9 cellular contexts compared by ENCODE assay signal in the genomic region with DNA sequence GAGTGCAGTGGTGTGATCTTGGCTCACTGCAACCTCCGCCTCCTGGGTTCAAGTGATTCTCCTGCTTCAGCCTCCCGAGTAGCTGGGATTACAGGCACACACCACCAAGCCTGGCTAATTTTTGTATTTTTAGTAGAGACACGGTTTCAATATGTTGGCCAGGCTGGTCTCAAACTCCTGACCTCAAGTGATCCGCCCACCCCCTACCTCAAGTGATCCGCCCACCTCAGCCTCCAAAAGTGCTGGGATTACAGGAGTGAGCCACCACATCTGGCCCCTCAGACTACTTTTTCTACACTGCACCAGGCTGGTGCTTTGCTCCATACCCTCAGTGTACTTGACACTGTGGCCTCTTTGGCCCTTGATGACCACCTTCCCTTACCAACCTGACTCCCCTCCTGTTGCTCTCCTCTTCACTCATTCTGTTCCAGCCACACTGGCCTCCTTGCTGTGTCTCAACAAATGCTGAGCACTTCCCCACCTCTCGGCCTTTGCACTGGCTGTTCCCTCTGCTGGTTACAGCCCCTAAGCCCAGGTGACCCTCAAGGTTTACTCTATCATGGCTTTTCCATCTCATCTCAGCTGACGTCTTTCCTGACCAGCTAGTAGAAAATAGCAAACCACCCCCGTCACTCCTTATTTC. TPM values are rescaled to one million over a fixed set of nuclear protein-coding genes. Genes with fewer than 3 reads are reported as not detected.
"Had no signal": no experiment of that assay in that cellular context is flagged by ENCODE, and none has a peak within 500 bp of the region (broad histone marks: within the 10 kb centered on the region; RNA-seq: fewer than 3 reads in every experiment).

No MANE protein-coding gene starts in this region.

RNA-seq across cellular contexts. Expression of gene INSYN1, which starts 39.9 kb away (rescaled TPM):
- total RNA-seq: activated naive CD4-positive, alpha-beta T cell treated with anti-CD3 and anti-CD28 coated beads for 36 hours; activated naive CD4-positive, alpha-beta T cell treated with anti-CD3 and anti-CD28 coated beads, Interleukin-2, amount 50 U/mL, for 72 hours; activated naive CD8-positive, alpha-beta T cell treated with anti-CD3 and anti-CD28 coated beads for 36 hours; activated naive CD8-positive, alpha-beta T cell treated with anti-CD3 and anti-CD28 coated beads, Interleukin-2, amount 10 ng/mL, durations not matched to agents 7 days and 5 days; activated T-cell treated with anti-CD3 and anti-CD28 coated beads, Interleukin-2, amount 50 U/mL, for 4 hours; activated T-cell treated with anti-CD3 and anti-CD28 coated beads, Interleukin-2, amount 50 U/mL, for 72 hours; activated T-helper 1 cell treated with anti-CD3 and anti-CD28 coated beads, Interleukin-12 subunit alpha, Interleukin-12 subunit beta, Interleukin-2, Interleukin-4 antibody, amounts not matched to agents 30 ng/mL and 10 ng/mL and 1 ng/mL, durations not matched to agents 14 hours and 24 hours and 36 hours; activated T-helper 17 cell treated with anti-CD3 and anti-CD28 coated beads, Interleukin-2, amount 50 U/mL, for 72 hours; activated T-helper 2 cell treated with anti-CD3 and anti-CD28 coated beads, Interferon-gamma antibody, Interleukin-2, Interleukin-4, amounts not matched to agents 10 μg/mL and 5 μg/mL and 100 μg/mL, durations not matched to agents 14 hours and 24 hours and 36 hours had no signal
